Comparison of ENCODE assay signal across 11 cellular contexts in genomic region chr7:43076189-43076605, GRCh38. TPM values are rescaled to one million over a fixed set of nuclear protein-coding genes. Genes with fewer than 3 reads are reported as not detected.
DNase-seq lines count a peak whose midpoint lies in the region; ATAC-seq, FAIRE-seq and TF ChIP-seq lines count a peak whose summit lies in the region.
"Had no signal": no experiment of that assay in that cellular context is flagged by ENCODE, and none has a peak within 500 bp of the region (broad histone marks: within the 10 kb centered on the region; RNA-seq: fewer than 3 reads in every experiment).

No MANE protein-coding gene starts in this region.

- H3K36me3 ChIP-seq in MG63 (no peaks in the 10 kb centered on the region), Peyer's patch (no peaks in the 10 kb centered on the region)
- H3K36me3 ChIP-seq: heart right ventricle had no signal

- TF ChIP-seq CTCF in foreskin fibroblast (IDR thresholded peaks at IDR 0.05; ENCODE audit: low read depth, low read length), result no peak
- no peak for TF ChIP-seq CTCF in Peyer's patch (IDR thresholded peaks at IDR 0.05)

- H3K4me1 ChIP-seq in Peyer's patch, result no peaks in the 10 kb centered on the region
- H3K4me1 ChIP-seq: heart right ventricle had no signal

- no peaks in the 10 kb centered on the region for H3K27me3 ChIP-seq in MG63
- H3K27me3 ChIP-seq in Peyer's patch, result no peaks in the 10 kb centered on the region

- ATAC-seq in GM21529 (IDR thresholded peaks at IDR 0.05; ENCODE audit: unreplicated experiment), result peak; percentile 56
- ATAC-seq: heart right ventricle had no signal

- H3K9me3 ChIP-seq in MG63 (no peaks in the 10 kb centered on the region), Peyer's patch (no peaks in the 10 kb centered on the region)

- H3K4me3 ChIP-seq in MG63 (no peak overlapping the region), foreskin fibroblast (ENCODE audit: low read depth in 1 of 2, low read length in 2 of 2) (no peak overlapping the region), Peyer's patch (no peak overlapping the region)
- H3K4me3 ChIP-seq: heart right ventricle had no signal

- DNase-seq in GM12891 (ENCODE audit: insufficient read length, low spot score), result no peak
- peak; percentile 7 for DNase-seq in MG63
- peak; percentile 10 to 37 for DNase-seq in foreskin fibroblast
- DNase-seq in Peyer's patch, result no peak
- DNase-seq in NCI-H1048 (lab: John Stamatoyannopoulos, UW), result no peak
- no peak for DNase-seq in nucleus accumbens (lab: John Stamatoyannopoulos, UW)
- DNase-seq: heart right ventricle, NCI-H226, nephron progenitor cell had no signal

- TF ChIP-seq POLR2A in GM12891 (IDR thresholded peaks at IDR 0.05; ENCODE audit: low read depth, low read length) (no peak), Peyer's patch (IDR thresholded peaks at IDR 0.05) (no peak)

- H3K27ac ChIP-seq in Peyer's patch, result no peak overlapping the region
- H3K27ac ChIP-seq: heart right ventricle had no signal

- peak; percentile 76 for FAIRE-seq in GM12891 (lab: Jason Lieb, UNC)
- FAIRE-seq: TTC549 had no signal

TF ChIP-seq in GM12891, 5 proteins besides CTCF, POLR2A, EP300 and RAD21:
- TF ChIP-seq POU2F2 (IDR thresholded peaks at IDR 0.05; ENCODE audit: low read depth, low read length) (0 out of 2 replicates have a peak, but pooled peaks have one; percentile 58), PAX5 (IDR thresholded peaks at IDR 0.05; ENCODE audit: insufficient read depth, low read length, severe bottlenecking) (no peak), TAF1 (IDR thresholded peaks at IDR 0.05; ENCODE audit: low read depth, low read length) (no peak), SPI1 (IDR thresholded peaks at IDR 0.05; ENCODE audit: low read depth, low read length) (peak; percentile 45; the same call in 1 of the 2 replicates), POLR2AphosphoS5 (IDR thresholded peaks at IDR 0.05; ENCODE audit: low read depth, low read length) (no peak)
TF ChIP-seq in GM12891: peak in this region for 2.

RNA-seq across cellular contexts. Expression of gene HECW1, which starts 36.2 kb away (rescaled TPM):
- polyA plus RNA-seq in GM12891 (2012; ENCODE audit: low read depth, missing spikeins), result 0.01 TPM
- total RNA-seq in MG63 (2014; rRNA removed; shearing (Covaris generic); ENCODE audit: low replicate concordance), result 1.7 and 18.4 TPM in 2 replicates
- total RNA-seq in Peyer's patch, result 1 to 10 TPM in 2 of 4 donors, under 1 TPM in 1, not detected in 1; 0.83 to 3.9 (median 2.7) TPM

Comparison
In these comparisons a context has a peak if more than half of its experiments do, and no peak if none do; other contexts are left out.
1. DNase-seq: peak in MG63 (single experiment) and foreskin fibroblast (2 of 2); none in GM12891 (single experiment), Peyer's patch (0 of 3), NCI-H1048 (single experiment) and nucleus accumbens (0 of 56).